Comparison of ENCODE assay signal across 23 cellular contexts in genomic region chr2:182280128-182280527, GRCh38.
A peak's percentile ranks its signal among the peaks of the same experiment; 100 is the strongest.
DNase-seq lines count a peak whose midpoint lies in the region; ATAC-seq, FAIRE-seq and TF ChIP-seq lines count a peak whose summit lies in the region.
"Had no signal": no experiment of that assay in that cellular context is flagged by ENCODE, and none has a peak within 500 bp of the region (broad histone marks: within the 10 kb centered on the region; RNA-seq: fewer than 3 reads in every experiment).

No MANE protein-coding gene starts in this region.

- no peak for TF ChIP-seq POLR2A in GM12891 (IDR thresholded peaks at IDR 0.05; ENCODE audit: low read depth, low read length)

- H3K36me3 Mint-ChIP-seq in CD8-positive, alpha-beta T cell: no peaks in the 10 kb centered on the region
- no peaks in the 10 kb centered on the region for H3K36me3 Mint-ChIP-seq in activated CD4-positive, alpha-beta T cell treated with anti-CD3 and anti-CD28 coated beads, Interleukin-2, amount 10 ng/mL, durations not matched to agents 24 days and 14 days (ENCODE audit: low read depth)

- H3K36me3 ChIP-seq in brain microvascular endothelial cell (replicated peaks): no peaks in the 10 kb centered on the region
- H3K36me3 ChIP-seq in CD8-positive, alpha-beta T cell (ENCODE audit: insufficient read depth, low read length): no peaks in the 10 kb centered on the region
- H3K36me3 ChIP-seq: BLaER1 treated with 17β-estradiol and CSF1 and Interleukin-3, amounts not matched to agents 10 nM and 100 nM; gastrocnemius medialis; lower lobe of right lung; SJSA1; upper lobe of left lung had no signal

- H3K27ac Mint-ChIP-seq in CD8-positive, alpha-beta T cell: no peak overlapping the region
- no peak overlapping the region for H3K27ac Mint-ChIP-seq in activated CD4-positive, alpha-beta T cell treated with anti-CD3 and anti-CD28 coated beads, Interleukin-2, amount 10 ng/mL, durations not matched to agents 24 days and 14 days
- H3K27ac Mint-ChIP-seq: activated naive CD4-positive, alpha-beta T cell treated with anti-CD3 and anti-CD28 coated beads for 36 hours; effector memory CD8-positive, alpha-beta T cell; naive thymus-derived CD8-positive, alpha-beta T cell had no signal

- H3K4me1 Mint-ChIP-seq in CD8-positive, alpha-beta T cell (ENCODE audit: low read depth): no peaks in the 10 kb centered on the region
- no peaks in the 10 kb centered on the region for H3K4me1 Mint-ChIP-seq in activated CD4-positive, alpha-beta T cell treated with anti-CD3 and anti-CD28 coated beads, Interleukin-2, amount 10 ng/mL, durations not matched to agents 24 days and 14 days
- H3K4me1 Mint-ChIP-seq: naive thymus-derived CD8-positive, alpha-beta T cell had no signal

- intact Hi-C loops in CD8-positive, alpha-beta T cell (cut with DNase I, micrococcal nuclease): no loop called here
- intact Hi-C loops in activated CD4-positive, alpha-beta T cell treated with anti-CD3 and anti-CD28 coated beads, Interleukin-2, amount 10 ng/mL, durations not matched to agents 24 days and 14 days (cut with micrococcal nuclease): no loop called here

- POLR2A ChIA-PET in CD8-positive, alpha-beta T cell (lab: Charles Lee): no interaction called here

- CTCF ChIA-PET in CD8-positive, alpha-beta T cell (lab: Charles Lee): no interaction called here

- no peaks in the 10 kb centered on the region for H3K27me3 ChIP-seq in brain microvascular endothelial cell (replicated peaks)
- H3K27me3 ChIP-seq in CD8-positive, alpha-beta T cell (ENCODE audit: insufficient read depth, low read length): no peaks in the 10 kb centered on the region
- H3K27me3 ChIP-seq: BLaER1 treated with 17β-estradiol and CSF1 and Interleukin-3, amounts not matched to agents 10 nM and 100 nM; gastrocnemius medialis; SJSA1; upper lobe of left lung had no signal

- H3K4me3 ChIP-seq in brain microvascular endothelial cell (ENCODE audit: low read depth, low read length): no peak overlapping the region
- no peak overlapping the region for H3K4me3 ChIP-seq in CD8-positive, alpha-beta T cell (ENCODE audit: low read depth, low read length)
- H3K4me3 ChIP-seq: BLaER1 treated with 17β-estradiol and CSF1 and Interleukin-3, amounts not matched to agents 10 nM and 100 nM; gastrocnemius medialis; lower lobe of right lung; SJSA1; upper lobe of left lung had no signal

- in situ Hi-C loops in brain microvascular endothelial cell (cut with HindIII; ENCODE audit: low pct_ligation_motif_present, low sequenced_read_pairs): no loop called here

- H3K9me3 ChIP-seq in CD8-positive, alpha-beta T cell (ENCODE audit: low read length): no peaks in the 10 kb centered on the region
- H3K9me3 ChIP-seq: lower lobe of right lung, SJSA1 had no signal

- H3K4me3 Mint-ChIP-seq in CD8-positive, alpha-beta T cell: no peak overlapping the region
- H3K4me3 Mint-ChIP-seq in activated CD4-positive, alpha-beta T cell treated with anti-CD3 and anti-CD28 coated beads, Interleukin-2, amount 10 ng/mL, durations not matched to agents 24 days and 14 days: no peak overlapping the region
- H3K4me3 Mint-ChIP-seq: activated naive CD4-positive, alpha-beta T cell treated with anti-CD3 and anti-CD28 coated beads for 36 hours; effector memory CD8-positive, alpha-beta T cell; naive thymus-derived CD8-positive, alpha-beta T cell had no signal

- H3K4me1 ChIP-seq in CD8-positive, alpha-beta T cell (ENCODE audit: insufficient read depth, low read length): no peaks in the 10 kb centered on the region
- H3K4me1 ChIP-seq: BLaER1 treated with 17β-estradiol and CSF1 and Interleukin-3, amounts not matched to agents 10 nM and 100 nM; gastrocnemius medialis; SJSA1; upper lobe of left lung had no signal

- no peak for ATAC-seq in CD8-positive, alpha-beta T cell
- ATAC-seq in GM19467 (IDR thresholded peaks at IDR 0.05; ENCODE audit: unreplicated experiment): no peak
- ATAC-seq: effector memory CD8-positive, alpha-beta T cell; gastrocnemius medialis; lower lobe of right lung; naive thymus-derived CD8-positive, alpha-beta T cell had no signal

- H3K9me3 Mint-ChIP-seq in CD8-positive, alpha-beta T cell: peaks cover 21% of the 10 kb centered on the region
- H3K9me3 Mint-ChIP-seq in activated CD4-positive, alpha-beta T cell treated with anti-CD3 and anti-CD28 coated beads, Interleukin-2, amount 10 ng/mL, durations not matched to agents 24 days and 14 days: peaks cover 3% of the 10 kb centered on the region

- TF ChIP-seq CTCF in brain microvascular endothelial cell (IDR thresholded peaks at IDR 0.05; ENCODE audit: low read depth, low read length, missing control alignments): no peak
- TF ChIP-seq CTCF in CD8-positive, alpha-beta T cell (IDR thresholded peaks at IDR 0.05): no peak

- DNase-seq in GM12891 (ENCODE audit: insufficient read length, low spot score) (no peak), NCI-H226 (peak; percentile 42), brain microvascular endothelial cell (peak; percentile 29), kidney tubule cell (ENCODE audit: low spot score) (peak; percentile 39), DMS79 (lab: John Stamatoyannopoulos, UW) (no peak)
- DNase-seq in CD8-positive, alpha-beta T cell: no peak
- DNase-seq in activated CD4-positive, alpha-beta T cell treated with anti-CD3 and anti-CD28 coated beads, Interleukin-2, amount 10 ng/mL, durations not matched to agents 24 days and 14 days: no peak
- DNase-seq: activated CD4-positive, alpha-beta T cell treated with anti-CD3 and anti-CD28 coated beads, Interleukin-2, amount 50 U/mL, for 1 hour; activated naive CD4-positive, alpha-beta T cell treated with anti-CD3 and anti-CD28 coated beads for 36 hours; effector memory CD8-positive, alpha-beta T cell; gastrocnemius medialis; KG1; lower lobe of right lung; naive thymus-derived CD8-positive, alpha-beta T cell; NCI-H1436; posterior cingulate gyrus; stimulated activated naive CD4-positive, alpha-beta T cell; upper lobe of left lung had no signal

- FAIRE-seq in GM12891 (lab: Jason Lieb, UNC): no peak
- FAIRE-seq: bronchial epithelial cell had no signal

- H3K27me3 Mint-ChIP-seq in CD8-positive, alpha-beta T cell (ENCODE audit: low read depth): peaks cover 2% of the 10 kb centered on the region
- H3K27me3 Mint-ChIP-seq in activated CD4-positive, alpha-beta T cell treated with anti-CD3 and anti-CD28 coated beads, Interleukin-2, amount 10 ng/mL, durations not matched to agents 24 days and 14 days: no peaks in the 10 kb centered on the region
- H3K27me3 Mint-ChIP-seq: effector memory CD8-positive, alpha-beta T cell had no signal

- H3K27ac ChIP-seq in brain microvascular endothelial cell: no peak overlapping the region
- no peak overlapping the region for H3K27ac ChIP-seq in CD8-positive, alpha-beta T cell (ENCODE audit: low read depth, low read length)
- H3K27ac ChIP-seq: BLaER1 treated with 17β-estradiol and CSF1 and Interleukin-3, amounts not matched to agents 10 nM and 100 nM; gastrocnemius medialis; HL-60; lower lobe of right lung; SJSA1; upper lobe of left lung had no signal

TF ChIP-seq in GM12891, 5 proteins besides CTCF, POLR2A, EP300 and RAD21:
- no peak for TF ChIP-seq PAX5 (IDR thresholded peaks at IDR 0.05; ENCODE audit: insufficient read depth, low read length, severe bottlenecking)
- TF ChIP-seq POLR2AphosphoS5 (IDR thresholded peaks at IDR 0.05; ENCODE audit: low read depth, low read length): no peak
- TF ChIP-seq TAF1 (IDR thresholded peaks at IDR 0.05; ENCODE audit: low read depth, low read length): no peak
- peak; percentile 74 for TF ChIP-seq SPI1 (IDR thresholded peaks at IDR 0.05; ENCODE audit: low read depth, low read length)
- TF ChIP-seq POU2F2 (IDR thresholded peaks at IDR 0.05; ENCODE audit: low read depth, low read length): no peak

Comparison
In these comparisons a context has a peak if more than half of its experiments do, and no peak if none do; other contexts are left out.
1. DNase-seq: peak in NCI-H226 (single experiment), brain microvascular endothelial cell (single experiment) and kidney tubule cell (single experiment); none in GM12891 (single experiment), CD8-positive, alpha-beta T cell (0 of 7), DMS79 (single experiment) and activated CD4-positive, alpha-beta T cell treated with anti-CD3 and anti-CD28 coated beads, Interleukin-2, amount 10 ng/mL, durations not matched to agents 24 days and 14 days (single experiment).